Comparison of ENCODE assay signal across 16 cellular contexts in the genomic region with DNA sequence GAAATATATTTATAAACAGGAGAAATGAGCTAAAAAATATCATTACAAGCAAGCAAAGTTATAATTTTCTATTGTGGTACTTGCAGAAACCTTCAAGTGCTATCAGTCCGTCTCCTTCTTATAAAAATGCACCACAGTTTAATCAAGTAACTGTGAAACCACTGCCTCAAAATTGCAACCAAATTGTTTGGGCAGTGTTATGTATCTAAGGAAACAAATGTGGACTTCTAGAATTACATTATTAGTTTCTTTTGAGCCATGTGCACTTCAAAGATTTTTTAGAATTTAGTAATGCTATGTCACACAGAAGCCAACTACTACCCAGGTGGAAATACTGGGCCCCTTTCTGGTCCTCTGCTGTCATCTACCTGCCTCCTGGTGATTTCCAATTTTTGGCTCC.
DNase-seq lines count a peak whose midpoint lies in the region; ATAC-seq and TF ChIP-seq lines count a peak whose summit lies in the region.
"Had no signal": no experiment of that assay in that cellular context is flagged by ENCODE, and none has a peak within 500 bp of the region (broad histone marks: within the 10 kb centered on the region; RNA-seq: fewer than 3 reads in every experiment).

No MANE protein-coding gene starts in this region.

- no peak for TF ChIP-seq POLR2A in sigmoid colon (IDR thresholded peaks at IDR 0.05)

- peaks cover 0 to 13% (median 5%) of the 10 kb centered on the region in 4 donors for H3K4me1 ChIP-seq in sigmoid colon
- H3K4me1 ChIP-seq: BLaER1 treated with 17β-estradiol and CSF1 and Interleukin-3, amounts not matched to agents 10 nM and 100 nM had no signal

- H3K27me3 ChIP-seq in sigmoid colon = no peaks in the 10 kb centered on the region
- H3K27me3 ChIP-seq: BLaER1 treated with 17β-estradiol and CSF1 and Interleukin-3, amounts not matched to agents 10 nM and 100 nM had no signal

- no peaks in the 10 kb centered on the region for H3K36me3 ChIP-seq in sigmoid colon
- H3K36me3 ChIP-seq: BLaER1 treated with 17β-estradiol and CSF1 and Interleukin-3, amounts not matched to agents 10 nM and 100 nM; thoracic aorta had no signal

- DNase-seq in LHCN-M2 (ENCODE audit: low read depth) (peak; percentile 63), astrocyte of the hippocampus (ENCODE audit: low read depth, low spot score) (peak; percentile 52), fibroblast of villous mesenchyme (ENCODE audit: low read depth) (peak; percentile 2), stromal cell of bone marrow (ENCODE audit: low read depth) (peak; percentile 6), sigmoid colon (no peak)
- DNase-seq: activated naive CD4-positive, alpha-beta T cell treated with anti-CD3 and anti-CD28 coated beads for 36 hours; activated T-cell treated with anti-CD3 and anti-CD28 coated beads, Interleukin-2, amount 50 U/mL, for 24 hours; GF-D8; hippocampal formation; NCI-H69 had no signal

- TF ChIP-seq CTCF in fibroblast of villous mesenchyme (IDR thresholded peaks at IDR 0.05; ENCODE audit: insufficient read depth, low read depth, low read length) = no peak
- TF ChIP-seq CTCF in sigmoid colon (IDR thresholded peaks at IDR 0.05) = no peak

- intact Hi-C loops in sigmoid colon (cut with DNase I) = no loop called here

- H3K4me3 ChIP-seq in fibroblast of villous mesenchyme (ENCODE audit: low read depth, low read length) = no peak overlapping the region
- no peak overlapping the region for H3K4me3 ChIP-seq in sigmoid colon
- H3K4me3 ChIP-seq: BLaER1 treated with 17β-estradiol and CSF1 and Interleukin-3, amounts not matched to agents 10 nM and 100 nM; thoracic aorta had no signal

- no peak for ATAC-seq in activated CD4-positive, CD25-positive, alpha-beta regulatory T cell treated with anti-CD3 and anti-CD28 coated beads, Interleukin-2, amount 50 U/mL, for 24 hours
- ATAC-seq in GM21367 (IDR thresholded peaks at IDR 0.05; ENCODE audit: unreplicated experiment) = no peak
- ATAC-seq: esophagus mucosa; natural killer cell treated with Interleukin-12 subunit alpha and Interleukin-12 subunit beta and Interleukin-15 and Interleukin-18, amount 100 ng/mL, for 72 hours had no signal

- no peak for TF ChIP-seq EP300 in sigmoid colon (IDR thresholded peaks at IDR 0.05)

- no peaks in the 10 kb centered on the region for H3K9me3 ChIP-seq in sigmoid colon
- H3K9me3 ChIP-seq: BLaER1 treated with 17β-estradiol and CSF1 and Interleukin-3, amounts not matched to agents 10 nM and 100 nM; thoracic aorta had no signal

- 54 to 73% methylated on average over 1 of the region's 1 CpG for WGBS in sigmoid colon, 2 donors

- H3K27ac ChIP-seq in sigmoid colon = no peak overlapping the region
- H3K27ac ChIP-seq: BLaER1 treated with 17β-estradiol and CSF1 and Interleukin-3, amounts not matched to agents 10 nM and 100 nM; thoracic aorta had no signal
